Comparison of ENCODE assay signal across 1 cellular context in genomic region chr7:112481833-112482669, GRCh38.
TF ChIP-seq lines count a peak whose summit lies in the region.

No MANE protein-coding gene starts in this region.

TF ChIP-seq in HEK293, 187 proteins besides CTCF, POLR2A, EP300 and RAD21 (continued from another document):
- TF ChIP-seq AEBP2 (tag by site-specific recombination; IDR thresholded peaks at IDR 0.05; ENCODE audit: borderline replicate concordance), result no peak
- TF ChIP-seq ZNF157 (tag by site-specific recombination; IDR thresholded peaks at IDR 0.05), result no peak
- TF ChIP-seq ZBTB8A (tag by site-specific recombination; IDR thresholded peaks at IDR 0.05), result no peak
- no peak for TF ChIP-seq SALL2 (tag by site-specific recombination; IDR thresholded peaks at IDR 0.05; ENCODE audit: borderline replicate concordance)
- TF ChIP-seq SCRT1 (tag by site-specific recombination; IDR thresholded peaks at IDR 0.05; ENCODE audit: borderline replicate concordance), result no peak
- TF ChIP-seq ZNF837 (tag by site-specific recombination; IDR thresholded peaks at IDR 0.05), result no peak
- TF ChIP-seq GLIS1 (tag by site-specific recombination; IDR thresholded peaks at IDR 0.05), result 0 out of 2 replicates have a peak, but pooled peaks have one; percentile 18
- 0 out of 2 replicates have a peak, but pooled peaks have one; percentile 1 for TF ChIP-seq ZNF146 (tag by site-specific recombination; IDR thresholded peaks at IDR 0.05)
- TF ChIP-seq HOXA7 (CRISPR knock-in tag; IDR thresholded peaks at IDR 0.05; ENCODE audit: borderline replicate concordance), result no peak
- no peak for TF ChIP-seq ZNF433 (tag by site-specific recombination; IDR thresholded peaks at IDR 0.05; ENCODE audit: low read depth)
- TF ChIP-seq ZNF248 (tag by site-specific recombination; IDR thresholded peaks at IDR 0.05), result no peak
- TF ChIP-seq ZNF274 (IDR thresholded peaks at IDR 0.05; ENCODE audit: low read length), result no peak
- TF ChIP-seq ZNF274 (tag by site-specific recombination; IDR thresholded peaks at IDR 0.05; ENCODE audit: borderline replicate concordance), result no peak
